Comparison of ENCODE assay signal across 3 cellular contexts in genomic region chr10:77073066-77073960, GRCh38.
TF ChIP-seq lines count a peak whose summit lies in the region.

No MANE protein-coding gene starts in this region.

TF ChIP-seq in A549, 52 proteins besides CTCF, POLR2A, EP300 and RAD21 (continued from another document):
- TF ChIP-seq KDM1A (IDR thresholded peaks at IDR 0.05; ENCODE audit: low read depth) = no peak
TF ChIP-seq in A549: peak in this region for 1.

TF ChIP-seq in K562, 482 proteins besides CTCF, POLR2A, EP300 and RAD21:
- TF ChIP-seq, protein P1, sequence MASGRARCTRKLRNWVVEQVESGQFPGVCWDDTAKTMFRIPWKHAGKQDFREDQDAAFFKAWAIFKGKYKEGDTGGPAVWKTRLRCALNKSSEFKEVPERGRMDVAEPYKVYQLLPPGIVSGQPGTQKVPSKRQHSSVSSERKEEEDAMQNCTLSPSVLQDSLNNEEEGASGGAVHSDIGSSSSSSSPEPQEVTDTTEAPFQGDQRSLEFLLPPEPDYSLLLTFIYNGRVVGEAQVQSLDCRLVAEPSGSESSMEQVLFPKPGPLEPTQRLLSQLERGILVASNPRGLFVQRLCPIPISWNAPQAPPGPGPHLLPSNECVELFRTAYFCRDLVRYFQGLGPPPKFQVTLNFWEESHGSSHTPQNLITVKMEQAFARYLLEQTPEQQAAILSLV (tag; IDR thresholded peaks at IDR 0.05) = 0 out of 2 replicates have a peak, but pooled peaks have one; percentile 30
- no peak for TF ChIP-seq CBX5 (IDR thresholded peaks at IDR 0.05; ENCODE audit: borderline replicate concordance, low read depth)
- no peak for TF ChIP-seq OTX1 (CRISPR knock-in tag; IDR thresholded peaks at IDR 0.05)
- peak; percentile 88 for TF ChIP-seq ATF3 (IDR thresholded peaks at IDR 0.05)
- no peak for TF ChIP-seq ATF3 (CRISPR knock-in tag; conservative IDR thresholded peaks at IDR 0.05)
- TF ChIP-seq NRF1 (conservative IDR thresholded peaks at IDR 0.05 in 1 of 2, IDR thresholded peaks at IDR 0.05 in 1 of 2) = no peak
- TF ChIP-seq CEBPG (CRISPR knock-in tag; IDR thresholded peaks at IDR 0.05) = peak; percentile 42; the same call in 1 of the 2 replicates
- TF ChIP-seq CEBPG (tag; conservative IDR thresholded peaks at IDR 0.05 in 1 of 2, IDR thresholded peaks at IDR 0.05 in 1 of 2) = peak; percentile 79 to 87
- peak; percentile 80 for TF ChIP-seq CEBPB (tag; IDR thresholded peaks at IDR 0.05)

TF ChIP-seq in SK-N-SH, 30 proteins besides CTCF, POLR2A, EP300 and RAD21 (continued from another document):
- TF ChIP-seq GABPA (IDR thresholded peaks at IDR 0.05; ENCODE audit: low read depth) (no peak), REST (IDR thresholded peaks at IDR 0.05; ENCODE audit: low read depth, low read length) (no peak), FOSL2 (IDR thresholded peaks at IDR 0.05; ENCODE audit: borderline replicate concordance, low read depth) (no peak)
